ENCODE assay signal across 11 cellular contexts in genomic region chr6:63537126-63537958, GRCh38. TPM values are rescaled to one million over a fixed set of nuclear protein-coding genes. Genes with fewer than 3 reads are reported as not detected.
DNase-seq lines count a peak whose midpoint lies in the region; ATAC-seq, FAIRE-seq and TF ChIP-seq lines count a peak whose summit lies in the region.
"Had no signal": no experiment of that assay in that cellular context is flagged by ENCODE, and none has a peak within 500 bp of the region (broad histone marks: within the 10 kb centered on the region; RNA-seq: fewer than 3 reads in every experiment).

No MANE protein-coding gene starts in this region.

- H3K4me3 ChIP-seq in A673 (ENCODE audit: low read depth, low read length, poor library complexity, severe bottlenecking), result no peak overlapping the region
- H3K4me3 ChIP-seq in GM12878, result no peak overlapping the region

- POLR2A ChIA-PET in A673 (lab: Charles Lee; ENCODE audit: low non-redundant PET) (no interaction called here), GM12878 (lab: Charles Lee) (interaction anchor here (0.6 to 1.0 kb wide), 4 partner anchors 15 to 33 kb away, joined by 3 read pairs; no protein-coding TSS in a partner anchor)

- H3K36me3 Mint-ChIP-seq in stimulated activated naive B cell treated with anti-CD40 and anti-IgM and Interleukin-4, amounts not matched to agents 10 μg/mL and 1 μg/mL and 100 μg/mL, for 72 hours, result no peaks in the 10 kb centered on the region
- H3K36me3 Mint-ChIP-seq: activated naive CD4-positive, alpha-beta T cell treated with anti-CD3 and anti-CD28 coated beads, Interleukin-2, amount 10 ng/mL, durations not matched to agents 7 days and 5 days had no signal

- 72% methylated on average over 9 of the region's 9 CpGs for WGBS in GM12878 (ENCODE audit: insufficient coverage, insufficient replicate concordance, low lambda C conversion rate, missing lambda C conversion rate)

- H3K4me3 Mint-ChIP-seq in stimulated activated naive B cell treated with anti-CD40 and anti-IgM and Interleukin-4, amounts not matched to agents 10 μg/mL and 1 μg/mL and 100 μg/mL, for 72 hours, result no peak overlapping the region
- H3K4me3 Mint-ChIP-seq: activated naive CD4-positive, alpha-beta T cell treated with anti-CD3 and anti-CD28 coated beads, Interleukin-2, amount 10 ng/mL, durations not matched to agents 7 days and 5 days had no signal

- no peaks in the 10 kb centered on the region for H3K27me3 ChIP-seq in A673 (replicated peaks; ENCODE audit: insufficient read depth, low read depth, low read length, poor library complexity)
- H3K27me3 ChIP-seq in GM12878 (replicated peaks in 1 of 2; ENCODE audit: control insufficient read depth in 2 of 2, insufficient read depth in 2 of 2, low read length in 1 of 2), result no peaks in the 10 kb centered on the region

- ATAC-seq in GM19372 (IDR thresholded peaks at IDR 0.05; ENCODE audit: low read depth, unreplicated experiment), result peak; percentile 60
- peak; percentile 74 for ATAC-seq in HG03175 (IDR thresholded peaks at IDR 0.05; ENCODE audit: unreplicated experiment)
- ATAC-seq in GM12878, result peak; percentile 93
- no peak for ATAC-seq in stimulated activated naive B cell treated with anti-CD40 and anti-IgM and Interleukin-4, amounts not matched to agents 10 μg/mL and 1 μg/mL and 100 μg/mL, for 72 hours (replicated peaks)
- ATAC-seq in HG03025 (IDR thresholded peaks at IDR 0.05; ENCODE audit: low FRiP score, unreplicated experiment), result no peak
- ATAC-seq: Panc1 had no signal

- intact Hi-C loops in A673 (cut with micrococcal nuclease; ENCODE audit: unreplicated experiment), result no loop called here
- intact Hi-C loops in GM12878 (cut with micrococcal nuclease; ENCODE audit: unreplicated experiment), result no loop called here

- in situ Hi-C loops in GM12878 (cut with MboI), result no loop called here

- peak; percentile 38 to 78; a peak in 3 of 4 replicates for TF ChIP-seq EP300 in GM12878 (IDR thresholded peaks at IDR 0.05; ENCODE audit: borderline replicate concordance in 1 of 2, control insufficient read depth in 1 of 2, low read depth in 2 of 2, low read length in 2 of 2)

- TF ChIP-seq POLR2A in GM12878 (IDR thresholded peaks at IDR 0.05; ENCODE audit: low read depth, low read length), result no peak

- peak; percentile 75 for FAIRE-seq in GM12878 (lab: Jason Lieb, UNC)

- peak; percentile 5 for DNase-seq in A673 (ENCODE audit: low spot score)
- DNase-seq in GM12878 (ENCODE audit: low read depth, low spot score), result peak; percentile 36
- DNase-seq in stimulated activated naive B cell treated with anti-CD40 and anti-IgM and Interleukin-4, amounts not matched to agents 10 μg/mL and 1 μg/mL and 100 μg/mL, for 72 hours, result no peak
- no peak for DNase-seq in GF-D8 (lab: John Stamatoyannopoulos, UW)
- DNase-seq in mucosa of gallbladder (ENCODE audit: low spot score), result no peak
- DNase-seq: activated CD4-positive, alpha-beta T cell treated with anti-CD3 and anti-CD28 coated beads for 1 hour; activated naive CD4-positive, alpha-beta T cell treated with anti-CD3 and anti-CD28 coated beads, Interleukin-2, amount 10 ng/mL, durations not matched to agents 7 days and 5 days had no signal

- H3K27ac ChIP-seq in A673 (ENCODE audit: low read depth, low read length, poor library complexity, severe bottlenecking), result no peak overlapping the region
- no peak overlapping the region for H3K27ac ChIP-seq in GM12878 (ENCODE audit: control insufficient read depth, insufficient read depth)

- H3K27ac Mint-ChIP-seq in stimulated activated naive B cell treated with anti-CD40 and anti-IgM and Interleukin-4, amounts not matched to agents 10 μg/mL and 1 μg/mL and 100 μg/mL, for 72 hours, result no peak overlapping the region
- H3K27ac Mint-ChIP-seq: activated naive CD4-positive, alpha-beta T cell treated with anti-CD3 and anti-CD28 coated beads, Interleukin-2, amount 10 ng/mL, durations not matched to agents 7 days and 5 days had no signal

- H3K9me3 Mint-ChIP-seq in stimulated activated naive B cell treated with anti-CD40 and anti-IgM and Interleukin-4, amounts not matched to agents 10 μg/mL and 1 μg/mL and 100 μg/mL, for 72 hours, result no peaks in the 10 kb centered on the region
- H3K9me3 Mint-ChIP-seq: activated naive CD4-positive, alpha-beta T cell treated with anti-CD3 and anti-CD28 coated beads, Interleukin-2, amount 10 ng/mL, durations not matched to agents 7 days and 5 days had no signal

- H3K4me1 ChIP-seq in A673 (ENCODE audit: insufficient read depth, low read length, poor library complexity, severe bottlenecking) (no peaks in the 10 kb centered on the region), GM12878 (ENCODE audit: control insufficient read depth, insufficient read depth, low read length) (peaks cover 9% of the 10 kb centered on the region)

- no peak for TF ChIP-seq RAD21 in GM12878 (IDR thresholded peaks at IDR 0.05; ENCODE audit: insufficient read depth, low read depth, low read length)

- peaks cover 2 to 5% of the 10 kb centered on the region in 2 donors for H3K4me1 Mint-ChIP-seq in stimulated activated naive B cell treated with anti-CD40 and anti-IgM and Interleukin-4, amounts not matched to agents 10 μg/mL and 1 μg/mL and 100 μg/mL, for 72 hours
- H3K4me1 Mint-ChIP-seq: activated naive CD4-positive, alpha-beta T cell treated with anti-CD3 and anti-CD28 coated beads, Interleukin-2, amount 10 ng/mL, durations not matched to agents 7 days and 5 days had no signal

- H3K36me3 ChIP-seq in A673 (ENCODE audit: insufficient read depth, low read length, poor library complexity, severe bottlenecking), result no peaks in the 10 kb centered on the region
- H3K36me3 ChIP-seq in GM12878 (ENCODE audit: control insufficient read depth in 2 of 2, insufficient read depth in 2 of 2, low read length in 1 of 2), result no peaks in the 10 kb centered on the region

- no peaks in the 10 kb centered on the region for H3K9me3 ChIP-seq in A673 (ENCODE audit: low read depth, low read length, poor library complexity, severe bottlenecking)
- H3K9me3 ChIP-seq in GM12878 (replicated peaks; ENCODE audit: control insufficient read depth, insufficient read depth, low read length), result no peaks in the 10 kb centered on the region

- H3K79me2 ChIP-seq in GM12878 (ENCODE audit: control insufficient read depth, insufficient read depth, low read length), result no peaks in the 10 kb centered on the region

- H4K20me1 ChIP-seq in GM12878 (ENCODE audit: control insufficient read depth, insufficient read depth), result no peaks in the 10 kb centered on the region

- TF ChIP-seq CTCF in A673 (conservative IDR thresholded peaks at IDR 0.05; ENCODE audit: low read depth, low read length) (no peak), GM12878 (IDR thresholded peaks at IDR 0.05 in 2 of 3, conservative IDR thresholded peaks at IDR 0.05 in 1 of 3; ENCODE audit: control insufficient read depth in 2 of 3, extremely low read depth in 1 of 3, insufficient read depth in 1 of 3, low read depth in 3 of 3, low read length in 3 of 3) (no peak)

- CTCF ChIA-PET in A673 (lab: Charles Lee), result no interaction called here
- CTCF ChIA-PET in GM12878 (lab: Yijun Ruan, JAX), result interaction anchor here (0.9 to 2.1 kb wide), 5 partner anchors 10 to 184 kb away, joined by 3 to 8 read pairs (median 4); no protein-coding TSS in a partner anchor

- H3K27me3 Mint-ChIP-seq in stimulated activated naive B cell treated with anti-CD40 and anti-IgM and Interleukin-4, amounts not matched to agents 10 μg/mL and 1 μg/mL and 100 μg/mL, for 72 hours, result peaks cover 15 to 16% of the 10 kb centered on the region in 2 donors

- no peak overlapping the region for H3K9ac ChIP-seq in GM12878 (ENCODE audit: control insufficient read depth, insufficient read depth, low read length)

- RAD21 ChIA-PET in GM12878 (lab: Charles Lee; ENCODE audit: unreplicated experiment), result interaction anchor here (0.6 to 1.7 kb wide), 7 partner anchors 15 to 265 kb away, joined by 3 to 9 read pairs (median 3); no protein-coding TSS in a partner anchor

- BruUV-seq in A673 (replicated peaks; lab: Mats Ljungman, UMichigan) (no TSS peak), GM12878 (replicated peaks; lab: Mats Ljungman, UMichigan) (no TSS peak)

- 0 out of 2 replicates have a peak overlapping the region, but pooled peaks have one; percentile 44 for H3K4me2 ChIP-seq in GM12878 (ENCODE audit: control insufficient read depth, insufficient read depth)

- no peak overlapping the region for H2AFZ ChIP-seq in GM12878 (ENCODE audit: control insufficient read depth, low read depth, low read length)

- SMC1A ChIA-PET in GM12878 (lab: Charles Lee; ENCODE audit: uncharacterized antibody, unreplicated experiment), result interaction anchor here (1.2 to 3.6 kb wide), 10 partner anchors 10 to 185 kb away, joined by 5 to 20 read pairs (median 6); no protein-coding TSS in a partner anchor

TF ChIP-seq in GM12878, 131 proteins besides CTCF, POLR2A, EP300 and RAD21 (continues in another document):
- TF ChIP-seq HDAC6 (IDR thresholded peaks at IDR 0.05; ENCODE audit: unreplicated experiment), result no peak
- TF ChIP-seq CHD4 (IDR thresholded peaks at IDR 0.05), result no peak
- 0 out of 2 replicates have a peak, but pooled peaks have one; percentile 23 for TF ChIP-seq BCL11A (IDR thresholded peaks at IDR 0.05; ENCODE audit: low read depth, low read length)

RNA-seq across cellular contexts. Expression of gene PTP4A1, which starts 34.9 kb away (rescaled TPM):
- total RNA-seq in A673 (2021) (64.7 and 80.1 TPM in 2 replicates), GM12878 (2014; rRNA removed) (14.0 and 18.3 TPM in 2 replicates), GM12878 (2014; rRNA removed; fragmentation: Illumina TruSeq; extraction: Trizol) (9.4 and 12.0 TPM in 2 replicates), GM12878 (2021) (67.4 and 70.1 TPM in 2 replicates), mucosa of gallbladder (64.5 TPM)
- 33.9 and 34.0 TPM in 2 replicates for total RNA-seq in GM12878 (2013; cell fraction: nucleolus; rRNA removed)
- polyA plus RNA-seq in GM12878 (2011; ENCODE audit: low read depth), result 36.6 TPM
- polyA plus RNA-seq in GM12878 (2011; rRNA removed) (25.4 and 32.3 TPM in 2 replicates), GM12878 (2014; fragmentation: Illumina TruSeq; extraction: Trizol) (79.3 and 104 TPM in 2 replicates), GM12878 (2014; fragmentation: Nextera tagmentation; extraction: Ambion mirVana) (not detected), GM12878 (2014; rRNA removed) (8.5 and 10.5 TPM in 2 replicates), GM12878 (2016; fragmentation: Nextera tagmentation; extraction: Ambion mirVana) (100 to 1,000 TPM; 171 to 190 TPM)
- polyA plus RNA-seq in GM12878 (2011; cell fraction: cytosol; rRNA removed), result 7.8 and 20.7 TPM in 2 replicates
- 19.5 and 20.0 TPM in 2 replicates for polyA plus RNA-seq in GM12878 (2011; cell fraction: nucleus; rRNA removed)
- 46.3 and 55.4 TPM in 2 replicates for polyA plus RNA-seq in GM12878 (2012)
- 19.1 and 31.9 TPM in 2 replicates for polyA minus RNA-seq in GM12878 (2011; rRNA and poly(A)+ RNA removed)
- polyA minus RNA-seq in GM12878 (2011; cell fraction: cytosol; rRNA and poly(A)+ RNA removed), result 25.9 and 30.9 TPM in 2 replicates
- polyA minus RNA-seq in GM12878 (2011; cell fraction: nucleus; rRNA and poly(A)+ RNA removed), result 38.3 and 65.9 TPM in 2 replicates

Comparison
In these comparisons a context has a peak if more than half of its experiments do, and no peak if none do; other contexts are left out.
1. DNase-seq: peak in A673 (single experiment) and GM12878 (single experiment); none in stimulated activated naive B cell treated with anti-CD40 and anti-IgM and Interleukin-4, amounts not matched to agents 10 μg/mL and 1 μg/mL and 100 μg/mL, for 72 hours (single experiment), GF-D8 (single experiment) and mucosa of gallbladder (single experiment).
2. ATAC-seq: peak in GM19372 (single experiment), HG03175 (single experiment) and GM12878 (single experiment); none in stimulated activated naive B cell treated with anti-CD40 and anti-IgM and Interleukin-4, amounts not matched to agents 10 μg/mL and 1 μg/mL and 100 μg/mL, for 72 hours (0 of 2) and HG03025 (single experiment).